ENCODE assay signal across 13 cellular contexts in genomic region chr1:164587617-164588367, GRCh38. TPM values are rescaled to one million over a fixed set of nuclear protein-coding genes. Genes with fewer than 3 reads are reported as not detected.
A peak's percentile ranks its signal among the peaks of the same experiment; 100 is the strongest.
DNase-seq lines count a peak whose midpoint lies in the region; ATAC-seq, FAIRE-seq and TF ChIP-seq lines count a peak whose summit lies in the region.
"Had no signal": no experiment of that assay in that cellular context is flagged by ENCODE, and none has a peak within 500 bp of the region (broad histone marks: within the 10 kb centered on the region; RNA-seq: fewer than 3 reads in every experiment).

No MANE protein-coding gene starts in this region.

- CTCF ChIA-PET in A673 (lab: Charles Lee) = interaction anchor here (0.6 kb wide), 1 partner anchor 13 kb away, joined by 7 read pairs; no protein-coding TSS in a partner anchor

- H4K20me1 ChIP-seq in astrocyte (ENCODE audit: insufficient read depth, low read length) = peaks cover 5% of the 10 kb centered on the region

- FAIRE-seq in astrocyte (lab: Jason Lieb, UNC) (no peak), GM19239 (lab: Jason Lieb, UNC) (no peak)
- FAIRE-seq: islet of Langerhans had no signal

- H3K36me3 Mint-ChIP-seq in astrocyte (ENCODE audit: low read depth, unreplicated experiment) = no peaks in the 10 kb centered on the region

- POLR2A ChIA-PET in A673 (lab: Charles Lee; ENCODE audit: low non-redundant PET) = no interaction called here

- H3K9me3 ChIP-seq in A673 (ENCODE audit: low read depth, low read length, poor library complexity, severe bottlenecking) (no peaks in the 10 kb centered on the region), astrocyte (ENCODE audit: insufficient read depth, low read depth, low read length) (no peaks in the 10 kb centered on the region), muscle layer of colon (ENCODE audit: low read length) (no peaks in the 10 kb centered on the region)
- H3K9me3 ChIP-seq: SJSA1, upper lobe of left lung had no signal

- H3K9ac ChIP-seq in astrocyte (ENCODE audit: low read length) (no peak overlapping the region), muscle layer of colon (ENCODE audit: low read length) (no peak overlapping the region)

- H3K27me3 Mint-ChIP-seq in astrocyte (ENCODE audit: low read depth, unreplicated experiment) = no peaks in the 10 kb centered on the region

- H3K79me2 ChIP-seq in astrocyte (ENCODE audit: insufficient read depth, low read length) = no peaks in the 10 kb centered on the region

- H3K4me3 Mint-ChIP-seq in astrocyte (ENCODE audit: unreplicated experiment) = peak overlapping the region; percentile 21
- H3K4me3 Mint-ChIP-seq: activated naive CD8-positive, alpha-beta T cell treated with anti-CD3 and anti-CD28 coated beads, Interleukin-2, amount 50 U/mL, for 24 hours had no signal

- H3K4me1 ChIP-seq in A673 (ENCODE audit: insufficient read depth, low read length, poor library complexity, severe bottlenecking) = peaks cover 26% of the 10 kb centered on the region
- peaks cover 19% of the 10 kb centered on the region for H3K4me1 ChIP-seq in astrocyte (ENCODE audit: insufficient read depth, low read length)
- H3K4me1 ChIP-seq in muscle layer of colon (ENCODE audit: insufficient read depth, low read length) = peaks cover 88% of the 10 kb centered on the region

- intact Hi-C loops in A673 (cut with micrococcal nuclease; ENCODE audit: unreplicated experiment) = no loop called here

- peak overlapping the region; percentile 84 for H3K4me2 ChIP-seq in astrocyte (ENCODE audit: low read length)

- H3K36me3 ChIP-seq in A673 (ENCODE audit: insufficient read depth, low read length, poor library complexity, severe bottlenecking) (no peaks in the 10 kb centered on the region), astrocyte (ENCODE audit: insufficient read depth, low read length) (peaks cover 2% of the 10 kb centered on the region), muscle layer of colon (ENCODE audit: insufficient read depth, low read length) (no peaks in the 10 kb centered on the region)
- H3K36me3 ChIP-seq: SJSA1, upper lobe of left lung had no signal

- peaks cover 65% of the 10 kb centered on the region for H3K4me1 Mint-ChIP-seq in astrocyte (ENCODE audit: low read depth, unreplicated experiment)
- H3K4me1 Mint-ChIP-seq: activated naive CD8-positive, alpha-beta T cell treated with anti-CD3 and anti-CD28 coated beads, Interleukin-2, amount 50 U/mL, for 24 hours had no signal

- H3K4me3 ChIP-seq in A673 (ENCODE audit: low read depth, low read length, poor library complexity, severe bottlenecking) = no peak overlapping the region
- H3K4me3 ChIP-seq in astrocyte (ENCODE audit: insufficient read depth, low read depth, low read length) = no peak overlapping the region
- peak overlapping the region in 1 of 2 donors; percentile 50 for H3K4me3 ChIP-seq in muscle layer of colon (ENCODE audit: low read depth in 1 of 2, low read length in 2 of 2)

- TF ChIP-seq CTCF in A673 (conservative IDR thresholded peaks at IDR 0.05; ENCODE audit: low read depth, low read length) = no peak
- TF ChIP-seq CTCF in astrocyte (IDR thresholded peaks at IDR 0.05; ENCODE audit: insufficient read depth, low read depth, low read length) = no peak

- ATAC-seq in HG02981 (IDR thresholded peaks at IDR 0.05; ENCODE audit: unreplicated experiment) (no peak), GM18519 (IDR thresholded peaks at IDR 0.05; ENCODE audit: low FRiP score, unreplicated experiment) (no peak)
- ATAC-seq: activated naive CD8-positive, alpha-beta T cell treated with anti-CD3 and anti-CD28 coated beads, Interleukin-2, amount 50 U/mL, for 24 hours had no signal

- BruUV-seq in A673 (replicated peaks; lab: Mats Ljungman, UMichigan) = no TSS peak

- H3K27ac Mint-ChIP-seq in astrocyte (ENCODE audit: unreplicated experiment) = peak overlapping the region; percentile 31
- H3K27ac Mint-ChIP-seq: activated naive CD8-positive, alpha-beta T cell treated with anti-CD3 and anti-CD28 coated beads, Interleukin-2, amount 50 U/mL, for 24 hours had no signal

- H3K27ac ChIP-seq in A673 (ENCODE audit: low read depth, low read length, poor library complexity, severe bottlenecking) = peak overlapping the region; percentile 48
- H3K27ac ChIP-seq in astrocyte (ENCODE audit: low read depth, low read length) = no peak overlapping the region
- peak overlapping the region; percentile 72 for H3K27ac ChIP-seq in muscle layer of colon (ENCODE audit: low read depth, low read length)

- H2AFZ ChIP-seq in astrocyte (ENCODE audit: low read depth, low read length) = no peak overlapping the region

- H3K9me3 Mint-ChIP-seq in astrocyte (ENCODE audit: unreplicated experiment) = peaks cover 1% of the 10 kb centered on the region
- H3K9me3 Mint-ChIP-seq: activated naive CD8-positive, alpha-beta T cell treated with anti-CD3 and anti-CD28 coated beads, Interleukin-2, amount 50 U/mL, for 24 hours had no signal

- no peaks in the 10 kb centered on the region for H3K27me3 ChIP-seq in A673 (replicated peaks; ENCODE audit: insufficient read depth, low read depth, low read length, poor library complexity)
- H3K27me3 ChIP-seq in astrocyte (ENCODE audit: insufficient read depth, low read length) = no peaks in the 10 kb centered on the region
- no peaks in the 10 kb centered on the region for H3K27me3 ChIP-seq in muscle layer of colon (ENCODE audit: control insufficient read depth in 1 of 2, insufficient read depth in 2 of 2, low read length in 2 of 2)
- H3K27me3 ChIP-seq: SJSA1, upper lobe of left lung had no signal

- DNase-seq in A673 (ENCODE audit: low spot score) (no peak), NCI-H1092 treated with DMSO at 0.1 percent for 48 hours (lab: John Stamatoyannopoulos, UW) (peak; percentile 85), astrocyte (ENCODE audit: low read depth) (no peak), NAMALWA (ENCODE audit: low spot score) (no peak), GM19239 (ENCODE audit: insufficient read length, low spot score) (no peak)
- DNase-seq: activated naive CD8-positive, alpha-beta T cell treated with anti-CD3 and anti-CD28 coated beads, Interleukin-2, amount 50 U/mL, for 24 hours; NCI-H2029; upper lobe of left lung had no signal

RNA-seq across cellular contexts. Expression of gene PBX1, which starts 28.8 kb away (rescaled TPM):
- total RNA-seq in A673 (2021) = 51.5 and 63.0 TPM in 2 replicates
- total RNA-seq in astrocyte = 34.2 and 37.2 TPM in 2 replicates
